In the genomic region with DNA sequence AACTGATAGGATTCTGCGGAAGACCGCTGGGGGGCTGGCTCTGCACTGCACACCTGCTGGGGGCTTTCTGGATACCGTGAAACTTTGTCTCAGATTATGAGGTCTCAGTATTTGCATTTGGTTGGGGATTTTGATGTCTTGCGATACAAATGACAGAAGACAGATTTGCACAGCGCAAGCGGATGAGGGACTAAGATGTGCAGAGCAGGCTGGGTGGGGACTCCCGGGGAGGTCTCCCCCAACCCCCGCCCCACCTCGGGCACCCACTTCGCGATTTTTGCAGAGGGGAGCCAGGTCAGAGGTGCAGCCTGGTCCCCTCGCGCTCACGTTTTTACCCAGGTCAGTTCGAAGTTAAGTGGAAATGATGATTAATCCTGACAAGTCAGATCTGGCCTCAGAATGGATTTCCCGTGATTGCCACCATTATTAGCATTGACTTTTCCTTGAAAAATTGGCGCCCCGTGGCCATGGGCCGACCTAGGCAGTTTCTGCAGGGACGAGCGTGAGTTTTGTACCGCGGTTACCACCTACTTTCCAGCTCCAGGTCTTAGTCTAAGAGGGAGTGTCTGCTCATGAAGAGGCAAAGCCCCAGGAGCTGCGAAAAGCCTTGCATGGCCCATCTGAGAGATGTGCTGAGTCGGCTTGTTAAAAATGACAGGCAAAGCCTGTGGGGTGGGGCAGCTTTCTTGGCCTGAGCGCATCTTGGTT, we compare ENCODE assay signal across 11 cellular contexts. TPM values are rescaled to one million over a fixed set of nuclear protein-coding genes. Genes with fewer than 3 reads are reported as not detected.
DNase-seq lines count a peak whose midpoint lies in the region; ATAC-seq, FAIRE-seq and TF ChIP-seq lines count a peak whose summit lies in the region.
"Had no signal": no experiment of that assay in that cellular context is flagged by ENCODE, and none has a peak within 500 bp of the region (broad histone marks: within the 10 kb centered on the region; RNA-seq: fewer than 3 reads in every experiment).

No MANE protein-coding gene starts in this region.

- H3K9me3 ChIP-seq in BLaER1: no peaks in the 10 kb centered on the region
- H3K9me3 ChIP-seq: body of pancreas had no signal

- H3K36me3 Mint-ChIP-seq in activated T-cell treated with anti-CD3 and anti-CD28 coated beads, Interleukin-2, amount 50 U/mL, for 72 hours (ENCODE audit: insufficient read depth in 2 of 2): no peaks in the 10 kb centered on the region
- no peaks in the 10 kb centered on the region for H3K36me3 Mint-ChIP-seq in memory B cell

- TF ChIP-seq POLR2A in H54 (IDR thresholded peaks at IDR 0.05; ENCODE audit: low read depth, low read length): no peak

- no peak for TF ChIP-seq CTCF in GM13977 (IDR thresholded peaks at IDR 0.05; ENCODE audit: extremely low read depth, insufficient read depth, missing control alignments)

- peaks cover 82% of the 10 kb centered on the region for H3K27me3 ChIP-seq in BLaER1

- no peak for FAIRE-seq in H54 (lab: Jason Lieb, UNC)
- FAIRE-seq: G401.6 had no signal

- peaks cover 32% of the 10 kb centered on the region for H4K20me1 ChIP-seq in BLaER1

- peak; percentile 51 for ATAC-seq in activated T-cell treated with anti-CD3 and anti-CD28 coated beads, Interleukin-2, amount 50 U/mL, for 72 hours (replicated peaks in 1 of 2)
- ATAC-seq in memory B cell (ENCODE audit: low read depth): peak; percentile 74
- ATAC-seq: body of pancreas had no signal

- H3K4me1 Mint-ChIP-seq in activated T-cell treated with anti-CD3 and anti-CD28 coated beads, Interleukin-2, amount 50 U/mL, for 72 hours (ENCODE audit: low read depth): peaks cover 29% of the 10 kb centered on the region
- peaks cover 20% of the 10 kb centered on the region for H3K4me1 Mint-ChIP-seq in memory B cell

- H3K4me1 ChIP-seq in BLaER1: peaks cover 19% of the 10 kb centered on the region

- peak overlapping the region; percentile 80 to 87 for H3K4me3 Mint-ChIP-seq in activated T-cell treated with anti-CD3 and anti-CD28 coated beads, Interleukin-2, amount 50 U/mL, for 72 hours
- peak overlapping the region; percentile 71 for H3K4me3 Mint-ChIP-seq in memory B cell

- peaks cover 65% of the 10 kb centered on the region for H3K27me3 Mint-ChIP-seq in activated T-cell treated with anti-CD3 and anti-CD28 coated beads, Interleukin-2, amount 50 U/mL, for 72 hours (ENCODE audit: low read depth)
- peaks cover 17% of the 10 kb centered on the region for H3K27me3 Mint-ChIP-seq in memory B cell

- in situ Hi-C loops in GM13977 (cut with MboI; ENCODE audit: low pct_unique_long_range_greater_than_20kb, low sequenced_read_pairs, unreplicated experiment): loop anchor here (25.0 kb wide), 2 partner anchors 643 to 718 kb away; partner anchors contain the start of gene XPO4

- H3K4me2 ChIP-seq in BLaER1: peak overlapping the region; percentile 96; the same call in 1 of the 2 replicates

- no peaks in the 10 kb centered on the region for H3K36me3 ChIP-seq in BLaER1

- no peak overlapping the region for H3K9ac ChIP-seq in BLaER1

- H3K4me3 ChIP-seq in BLaER1: peak overlapping the region; percentile 69; the same call in 1 of the 2 replicates

- no peaks in the 10 kb centered on the region for H3K9me3 Mint-ChIP-seq in activated T-cell treated with anti-CD3 and anti-CD28 coated beads, Interleukin-2, amount 50 U/mL, for 72 hours
- no peaks in the 10 kb centered on the region for H3K9me3 Mint-ChIP-seq in memory B cell

- no peak overlapping the region for H3K27ac ChIP-seq in BLaER1
- H3K27ac ChIP-seq: body of pancreas had no signal

- peak; percentile 43 for DNase-seq in GM13977 (ENCODE audit: low spot score)
- peak; percentile 20 to 29 for DNase-seq in activated T-cell treated with anti-CD3 and anti-CD28 coated beads, Interleukin-2, amount 50 U/mL, for 72 hours
- DNase-seq in memory B cell (ENCODE audit: low spot score in 2 of 2): peak; percentile 25 to 26
- DNase-seq in H54 (ENCODE audit: insufficient read length, low spot score): no peak
- no peak for DNase-seq in GM19240 (ENCODE audit: insufficient read length, low spot score)
- DNase-seq in NCI-H2196 treated with DMSO at 0.1 percent for 48 hours (lab: John Stamatoyannopoulos, UW; ENCODE audit: unreplicated experiment): no peak
- no peak for DNase-seq in 8988T
- DNase-seq: body of pancreas, NCI-H1105 had no signal

- no peak overlapping the region for H3K27ac Mint-ChIP-seq in activated T-cell treated with anti-CD3 and anti-CD28 coated beads, Interleukin-2, amount 50 U/mL, for 72 hours
- peak overlapping the region; percentile 62 for H3K27ac Mint-ChIP-seq in memory B cell

RNA-seq across cellular contexts. Expression of gene GJB2, which starts 1.3 kb away (rescaled TPM):
- total RNA-seq in activated T-cell treated with anti-CD3 and anti-CD28 coated beads, Interleukin-2, amount 50 U/mL, for 72 hours: 1 to 10 TPM; 1.8 to 5.9 TPM

RNA-seq across cellular contexts. Expression of gene GJA3, which starts 33.2 kb away (rescaled TPM):
- total RNA-seq in activated T-cell treated with anti-CD3 and anti-CD28 coated beads, Interleukin-2, amount 50 U/mL, for 72 hours: under 1 TPM; 0.67 to 0.74 TPM
- total RNA-seq: body of pancreas had no signal

RNA-seq across cellular contexts. Expression of gene GJB6, which starts 38.0 kb away (rescaled TPM):
- 1 to 10 TPM; 4.0 to 9.5 TPM for total RNA-seq in activated T-cell treated with anti-CD3 and anti-CD28 coated beads, Interleukin-2, amount 50 U/mL, for 72 hours
- total RNA-seq: body of pancreas had no signal

Comparison
In these comparisons a context has a peak if more than half of its experiments do, and no peak if none do; other contexts are left out.
1. DNase-seq: peak in GM13977 (single experiment), activated T-cell treated with anti-CD3 and anti-CD28 coated beads, Interleukin-2, amount 50 U/mL, for 72 hours (2 of 2) and memory B cell (2 of 2); none in H54 (single experiment), GM19240 (single experiment), NCI-H2196 treated with DMSO at 0.1 percent for 48 hours (single experiment) and 8988T (single experiment).